ENCODE assay signal across 15 cellular contexts in genomic region chr12:88952543-88952942, GRCh38.
A peak's percentile ranks its signal among the peaks of the same experiment; 100 is the strongest.
DNase-seq lines count a peak whose midpoint lies in the region; ATAC-seq, FAIRE-seq and TF ChIP-seq lines count a peak whose summit lies in the region.
"Had no signal": no experiment of that assay in that cellular context is flagged by ENCODE, and none has a peak within 500 bp of the region (broad histone marks: within the 10 kb centered on the region; RNA-seq: fewer than 3 reads in every experiment).

No MANE protein-coding gene starts in this region.

- ATAC-seq in HG03565 (IDR thresholded peaks at IDR 0.05; ENCODE audit: unreplicated experiment) = no peak
- ATAC-seq: left lobe of liver had no signal

- H3K9ac ChIP-seq in colonic mucosa (ENCODE audit: low read depth in 2 of 2, low read length in 2 of 2) = no peak overlapping the region
- H3K9ac ChIP-seq in neural progenitor cell = no peak overlapping the region

- H3K27me3 Mint-ChIP-seq in neural progenitor cell (ENCODE audit: insufficient read depth, low read depth) = peaks cover 5% of the 10 kb centered on the region

- no peaks in the 10 kb centered on the region for H3K36me3 Mint-ChIP-seq in neural progenitor cell

- no peak for TF ChIP-seq POLR2A in lower leg skin (IDR thresholded peaks at IDR 0.05)
- no peak for TF ChIP-seq POLR2A in GM12892 (IDR thresholded peaks at IDR 0.05; ENCODE audit: low read depth, low read length)

- WGBS in lower leg skin, 2 donors = 92% methylated on average over 1 of the region's 1 CpG

- no peaks in the 10 kb centered on the region for H3K36me3 ChIP-seq in colonic mucosa
- no peaks in the 10 kb centered on the region for H3K36me3 ChIP-seq in neural progenitor cell
- H3K36me3 ChIP-seq: esophagus muscularis mucosa had no signal

- H3K79me2 ChIP-seq in neural progenitor cell (ENCODE audit: low read depth) = no peaks in the 10 kb centered on the region

- no peaks in the 10 kb centered on the region for H3K9me3 ChIP-seq in colonic mucosa
- no peaks in the 10 kb centered on the region for H3K9me3 ChIP-seq in neural progenitor cell (ENCODE audit: low read depth)
- H3K9me3 ChIP-seq: esophagus muscularis mucosa had no signal

- H2AFZ ChIP-seq in neural progenitor cell (replicated peaks) = no peak overlapping the region
- H2AFZ ChIP-seq: PC-9 had no signal

- DNase-seq in HCEC 1CT (peak; percentile 22), NCI-H345 treated with DMSO at 0.1 percent for 48 hours (lab: John Stamatoyannopoulos, UW; ENCODE audit: unreplicated experiment) (peak; percentile 22), colonic mucosa (peak; percentile 67), neural progenitor cell (ENCODE audit: low spot score) (no peak), lower leg skin (ENCODE audit: low spot score in 2 of 2) (no peak), GM12892 (ENCODE audit: insufficient read length) (no peak)
- DNase-seq: NCI-H1105; stimulated activated CD4-positive, alpha-beta T cell treated with anti-CD3 and anti-CD28 coated beads, Interleukin-2, amount 100 ng/mL, for 48 hours; T1000 had no signal

- H3K27me3 ChIP-seq in colonic mucosa = no peaks in the 10 kb centered on the region
- no peaks in the 10 kb centered on the region for H3K27me3 ChIP-seq in neural progenitor cell
- H3K27me3 ChIP-seq: esophagus muscularis mucosa had no signal

- H3K4me1 ChIP-seq in colonic mucosa = no peaks in the 10 kb centered on the region
- H3K4me1 ChIP-seq in neural progenitor cell = peaks cover 51% of the 10 kb centered on the region

- no peak for FAIRE-seq in GM12892 (lab: Jason Lieb, UNC)
- FAIRE-seq: GM18507 had no signal

- no peaks in the 10 kb centered on the region for H4K20me1 ChIP-seq in neural progenitor cell (ENCODE audit: low read depth)

- H3K4me3 Mint-ChIP-seq in neural progenitor cell = no peak overlapping the region
- H3K4me3 Mint-ChIP-seq: stimulated activated naive CD8-positive, alpha-beta T cell treated with anti-CD3 and anti-CD28 coated beads, Interleukin-15, Interleukin-2, amounts not matched to agents 100 ng/mL and 50 ng/mL, for 24 hours had no signal

- intact Hi-C loops in colonic mucosa (cut with DNase I) = no loop called here
- intact Hi-C loops in lower leg skin (cut with DNase I; ENCODE audit: low total_unique reads) = no loop called here

- peak overlapping the region; percentile 23 for H3K27ac Mint-ChIP-seq in neural progenitor cell
- H3K27ac Mint-ChIP-seq: stimulated activated naive CD8-positive, alpha-beta T cell treated with anti-CD3 and anti-CD28 coated beads, Interleukin-15, Interleukin-2, amounts not matched to agents 100 ng/mL and 50 ng/mL, for 24 hours had no signal

- peaks cover 36% of the 10 kb centered on the region for H3K4me1 Mint-ChIP-seq in neural progenitor cell

- H3K4me3 ChIP-seq in colonic mucosa = no peak overlapping the region
- peak overlapping the region; percentile 12 for H3K4me3 ChIP-seq in neural progenitor cell
- H3K4me3 ChIP-seq in lower leg skin (ENCODE audit: low read depth, poor library complexity, severe bottlenecking) = no peak overlapping the region
- H3K4me3 ChIP-seq: esophagus muscularis mucosa, PC-9 had no signal

- peaks cover 24% of the 10 kb centered on the region for H3F3A ChIP-seq in neural progenitor cell (ENCODE audit: low read depth)

- H3K9me3 Mint-ChIP-seq in neural progenitor cell = peaks cover 9% of the 10 kb centered on the region
- H3K9me3 Mint-ChIP-seq: stimulated activated naive CD8-positive, alpha-beta T cell treated with anti-CD3 and anti-CD28 coated beads, Interleukin-15, Interleukin-2, amounts not matched to agents 100 ng/mL and 50 ng/mL, for 24 hours had no signal

- TF ChIP-seq CTCF in colonic mucosa (IDR thresholded peaks at IDR 0.05) (no peak), neural progenitor cell (IDR thresholded peaks at IDR 0.05) (no peak), lower leg skin (IDR thresholded peaks at IDR 0.05) (no peak)

- H3K27ac ChIP-seq in colonic mucosa (no peak overlapping the region), neural progenitor cell (peak overlapping the region; percentile 80)
- H3K27ac ChIP-seq: esophagus muscularis mucosa, PC-9 had no signal

- peak overlapping the region; percentile 57 for H3K4me2 ChIP-seq in neural progenitor cell
- H3K4me2 ChIP-seq: PC-9 had no signal

Comparison
In these comparisons a context has a peak if more than half of its experiments do, and no peak if none do; other contexts are left out.
1. DNase-seq: peak in HCEC 1CT (single experiment), NCI-H345 treated with DMSO at 0.1 percent for 48 hours (single experiment) and colonic mucosa (single experiment); none in neural progenitor cell (single experiment), lower leg skin (0 of 2) and GM12892 (single experiment).